In the genomic region with DNA sequence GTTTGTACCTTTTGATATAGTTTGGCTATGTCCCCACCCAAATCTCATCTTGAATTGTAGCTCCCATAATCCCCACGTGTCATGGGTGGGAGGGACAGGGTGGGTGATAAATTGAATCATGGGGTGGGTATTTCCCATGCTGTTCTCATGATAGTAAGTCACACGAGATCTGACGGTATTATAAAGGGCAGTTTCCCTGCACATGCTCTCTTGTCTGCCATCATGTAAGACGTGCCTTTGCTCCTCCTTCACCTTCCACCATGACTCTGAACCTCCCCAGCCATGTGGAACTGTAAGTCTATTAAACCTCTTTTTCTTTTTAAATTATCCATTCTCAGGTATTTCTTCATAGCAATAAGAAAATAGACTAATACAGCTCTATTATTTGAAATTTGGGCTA, we compare ENCODE assay signal across 8 cellular contexts.
"Had no signal": no experiment of that assay in that cellular context is flagged by ENCODE, and none has a peak within 500 bp of the region (broad histone marks: within the 10 kb centered on the region; RNA-seq: fewer than 3 reads in every experiment).

No MANE protein-coding gene starts in this region.

- FAIRE-seq: G401.6, GM12878, GM12891, GM12892, GM18507, GM19239 had no signal

- ATAC-seq: GM12878 had no signal

- H3K4me3 ChIP-seq: GM12878 had no signal

- DNase-seq: GDM1, GF-D8 had no signal
